ENCODE assay signal across 13 cellular contexts in genomic region chr5:670396-671270, GRCh38. TPM values are rescaled to one million over a fixed set of nuclear protein-coding genes. Genes with fewer than 3 reads are reported as not detected.
DNase-seq lines count a peak whose midpoint lies in the region; ATAC-seq, FAIRE-seq and TF ChIP-seq lines count a peak whose summit lies in the region.
"Had no signal": no experiment of that assay in that cellular context is flagged by ENCODE, and none has a peak within 500 bp of the region (broad histone marks: within the 10 kb centered on the region; RNA-seq: fewer than 3 reads in every experiment).

No MANE protein-coding gene starts in this region.

- H3K27ac ChIP-seq in heart left ventricle (no peak overlapping the region), left ventricle myocardium inferior (replicated peaks) (no peak overlapping the region), HepG2 (ENCODE audit: extremely low read length, insufficient read depth, low read length) (peak overlapping the region; percentile 43), upper lobe of right lung (no peak overlapping the region)
- H3K27ac ChIP-seq: parathyroid adenoma had no signal

- DNase-seq in heart left ventricle (peak in 3 of 5 donors; percentile 7 to 25 (median 13)), left ventricle myocardium inferior (no peak), T-helper 17 cell (no peak), HepG2 (ENCODE audit: low spot score) (no peak), upper lobe of right lung (peak; percentile 62), GM19239 (ENCODE audit: insufficient read length, low spot score) (no peak), AG08395 (ENCODE audit: low spot score) (no peak)
- DNase-seq: DMS79 treated with DMSO at 0.1 percent for 48 hours had no signal

- peak overlapping the region; percentile 64; the same call in 1 of the 2 replicates for H3K9ac ChIP-seq in HepG2 (ENCODE audit: insufficient read depth, low read depth, low read length)
- H3K9ac ChIP-seq: parathyroid adenoma had no signal

- TF ChIP-seq CTCF in heart left ventricle (IDR thresholded peaks at IDR 0.05) (no peak), left ventricle myocardium inferior (IDR thresholded peaks at IDR 0.05; ENCODE audit: borderline replicate concordance) (no peak), HepG2 (CRISPR knock-in tag; IDR thresholded peaks at IDR 0.05) (no peak), upper lobe of right lung (IDR thresholded peaks at IDR 0.05) (no peak)

- H3K79me2 ChIP-seq in HepG2 (ENCODE audit: insufficient read depth, low read length): no peaks in the 10 kb centered on the region
- H3K79me2 ChIP-seq: parathyroid adenoma had no signal

- H3K4me3 ChIP-seq in heart left ventricle (no peak overlapping the region), left ventricle myocardium inferior (no peak overlapping the region), HepG2 (replicated peaks in 1 of 3; ENCODE audit: insufficient read depth in 1 of 3, low read depth in 2 of 3, low read length in 3 of 3) (peak overlapping the region in 1 of 3 experiments; percentile 64; a peak in 1 of 6 replicates), upper lobe of right lung (no peak overlapping the region)

- peaks cover 6% of the 10 kb centered on the region for H3K36me3 Mint-ChIP-seq in T-helper 17 cell (ENCODE audit: low read depth)

- in situ Hi-C loops in HepG2 (cut with HindIII; ENCODE audit: extremely low pct_ligation_motif_present, low pct_unique_long_range_greater_than_20kb): loop anchor here (10.0 kb wide), 1 partner anchor 224 kb away; the partner anchor contains the start of genes BRD9 and TRIP13

- CTCF ChIA-PET in HepG2 (lab: Yijun Ruan, JAX; ENCODE audit: low intra/inter-chr PET ratio, low total read pairs): no interaction called here

- WGBS in heart left ventricle, 4 donors: 65 to 77% (median 68%) methylated on average over 8 to 33 of the region's 33 CpGs
- 75% methylated on average over 7 of the region's 33 CpGs for WGBS in HepG2 (ENCODE audit: low lambda C conversion rate)

- H3K36me3 ChIP-seq in heart left ventricle (peaks cover 0 to 8% (median 0%) of the 10 kb centered on the region in 9 donors), left ventricle myocardium inferior (peaks cover 4% of the 10 kb centered on the region), HepG2 (replicated peaks in 1 of 2; ENCODE audit: control insufficient read depth in 1 of 2, insufficient read depth in 2 of 2, low read length in 2 of 2) (peaks cover 0 to 10% of the 10 kb centered on the region in 2 experiments; a peak in 1 of 5 replicates), upper lobe of right lung (no peaks in the 10 kb centered on the region)

- H2AFZ ChIP-seq in HepG2 (ENCODE audit: low read length): no peak overlapping the region

- no peaks in the 10 kb centered on the region for H3K9me3 ChIP-seq in heart left ventricle
- no peaks in the 10 kb centered on the region for H3K9me3 ChIP-seq in left ventricle myocardium inferior (replicated peaks)
- H3K9me3 ChIP-seq in T-helper 17 cell (ENCODE audit: control insufficient read depth, low read length, poor library complexity, severe bottlenecking): no peaks in the 10 kb centered on the region
- no peaks in the 10 kb centered on the region for H3K9me3 ChIP-seq in HepG2 (ENCODE audit: low read length)
- no peaks in the 10 kb centered on the region for H3K9me3 ChIP-seq in upper lobe of right lung

- BruUV-seq in HepG2 (replicated peaks; lab: Mats Ljungman, UMichigan): no TSS peak

- POLR2A ChIA-PET in HepG2 (lab: Yijun Ruan, JAX): no interaction called here

- FAIRE-seq in HepG2 (lab: Jason Lieb, UNC) (no peak), GM19239 (lab: Jason Lieb, UNC) (no peak)
- FAIRE-seq: small intestine had no signal

- no peak for TF ChIP-seq POLR2A in heart left ventricle (IDR thresholded peaks at IDR 0.05)
- TF ChIP-seq POLR2A in HepG2 (IDR thresholded peaks at IDR 0.05; ENCODE audit: insufficient read depth in 1 of 2, low read depth in 2 of 2, low read length in 2 of 2): no peak

- TF ChIP-seq EP300 in HepG2 (IDR thresholded peaks at IDR 0.05; ENCODE audit: low read depth in 2 of 2, low read length in 2 of 2) (no peak), HepG2 (CRISPR knock-in tag; IDR thresholded peaks at IDR 0.05; ENCODE audit: borderline replicate concordance) (no peak)

- peak overlapping the region; percentile 97 for H3K27ac Mint-ChIP-seq in T-helper 17 cell
- H3K27ac Mint-ChIP-seq: CD14-positive monocyte; dendritic cell treated with granulocyte-macrophage colony-stimulating factor and Interleukin-4, amounts not matched to agents 40 ng/mL and 50 ng/mL, for 4 days; WTC11 had no signal

- H3K27me3 ChIP-seq in heart left ventricle (peaks cover 0 to 5% (median 0%) of the 10 kb centered on the region in 9 donors), left ventricle myocardium inferior (ENCODE audit: low read depth) (no peaks in the 10 kb centered on the region), HepG2 (ENCODE audit: control insufficient read depth in 1 of 2, insufficient read depth in 2 of 2, low read length in 2 of 2) (peaks cover 3 to 12% of the 10 kb centered on the region in 2 experiments; a peak in 3 of 5 replicates), upper lobe of right lung (peaks cover 8% of the 10 kb centered on the region)

- intact Hi-C loops in heart left ventricle (cut with DNase I) (loop anchor here in 9 of 10 donors (2.0 to 10.0 kb wide), 8 partner anchors 87 to 234 kb away; no protein-coding TSS in a partner anchor), left ventricle myocardium inferior (cut with micrococcal nuclease) (loop anchor here (5.0 kb wide), 1 partner anchor 232 kb away; no protein-coding TSS in a partner anchor), HepG2 (cut with micrococcal nuclease; ENCODE audit: unreplicated experiment) (loop anchor here (10.0 kb wide), 1 partner anchor 224 kb away; the partner anchor contains the start of genes BRD9 and TRIP13), upper lobe of right lung (cut with DNase I) (loop anchor here (5.0 kb wide), 1 partner anchor 232 kb away; no protein-coding TSS in a partner anchor)

- no peaks in the 10 kb centered on the region for H3K27me3 Mint-ChIP-seq in T-helper 17 cell

- H3K4me1 Mint-ChIP-seq in T-helper 17 cell: peaks cover 24% of the 10 kb centered on the region

- H4K20me1 ChIP-seq in HepG2 (ENCODE audit: insufficient read depth, low read length): no peaks in the 10 kb centered on the region; the same call in 1 of the 2 replicates

- ATAC-seq in heart left ventricle (no peak), T-helper 17 cell (no peak), HepG2 (no peak), upper lobe of right lung (no peak)

- no peak for TF ChIP-seq RAD21 in HepG2 (CRISPR knock-in tag; IDR thresholded peaks at IDR 0.05)

- H3K4me2 ChIP-seq in HepG2 (ENCODE audit: low read depth, low read length): peak overlapping the region; percentile 93

- H3K4me3 Mint-ChIP-seq in T-helper 17 cell: peak overlapping the region; percentile 31
- H3K4me3 Mint-ChIP-seq: WTC11 had no signal

- peaks cover 12 to 53% (median 35%) of the 10 kb centered on the region in 12 donors for H3K4me1 ChIP-seq in heart left ventricle
- H3K4me1 ChIP-seq in left ventricle myocardium inferior: peaks cover 44% of the 10 kb centered on the region
- peaks cover 45% of the 10 kb centered on the region for H3K4me1 ChIP-seq in HepG2 (ENCODE audit: insufficient read depth, low read length)
- peaks cover 23% of the 10 kb centered on the region for H3K4me1 ChIP-seq in upper lobe of right lung

RNA-seq across cellular contexts. Expression of gene TPPP, which starts 22.5 kb away (rescaled TPM):
- total RNA-seq in heart left ventricle (10 to 100 TPM in 8 of 9 donors, 1 to 10 TPM in 1; 7.5 to 31.2 (median 15.8) TPM), left ventricle myocardium inferior (21.6 TPM), T-helper 17 cell (10 to 100 TPM; 17.3 to 35.4 TPM), HepG2 (2016; rRNA removed; fragmentation: Illumina TruSeq; extraction: Trizol) (0.04 TPM in 1 of 2 replicates, not detected in the other), upper lobe of right lung (16.1 TPM)
- polyA plus RNA-seq in heart left ventricle (10 to 100 TPM in 1 of 2 donors, 1 to 10 TPM in 1; 9.5 to 10.4 TPM), HepG2 (2011; rRNA removed) (0.05 and 0.07 TPM in 2 replicates)
- total RNA-seq in HepG2 (2016; cell fraction: cytosol; rRNA removed; fragmentation: Illumina TruSeq; extraction: Trizol; ENCODE audit: low read depth): not detected in 2 replicates
- total RNA-seq in HepG2 (2016; cell fraction: insoluble cytoplasmic fraction; rRNA removed; fragmentation: Illumina TruSeq; extraction: Trizol): 0.04 TPM in 1 of 2 replicates, not detected in the other
- 0.03 TPM in 1 of 2 replicates, not detected in the other for total RNA-seq in HepG2 (2016; cell fraction: membrane; rRNA removed; fragmentation: Illumina TruSeq; extraction: Trizol)
- total RNA-seq in HepG2 (2016; cell fraction: nucleus; rRNA removed; fragmentation: Illumina TruSeq; extraction: Trizol): not detected in 2 replicates
- 0.04 and 0.07 TPM in 2 replicates for polyA plus RNA-seq in HepG2 (2011; cell fraction: cytosol; rRNA removed)
- 0.07 and 0.16 TPM in 2 replicates for polyA plus RNA-seq in HepG2 (2011; cell fraction: nucleus; rRNA removed)
- 0.17 and 0.20 TPM in 2 replicates for polyA plus RNA-seq in HepG2 (2012)
- not detected in 2 replicates for polyA plus RNA-seq in HepG2 (2016; cell fraction: cytosol; fragmentation: Illumina TruSeq; extraction: Trizol; ENCODE audit: low read depth)
- polyA plus RNA-seq in HepG2 (2016; cell fraction: insoluble cytoplasmic fraction; fragmentation: Illumina TruSeq; extraction: Trizol; ENCODE audit: low read depth): 0.05 TPM in 1 of 2 replicates, not detected in the other
- not detected in 2 replicates for polyA plus RNA-seq in HepG2 (2016; cell fraction: membrane; fragmentation: Illumina TruSeq; extraction: Trizol; ENCODE audit: low read depth)
- polyA plus RNA-seq in HepG2 (2016; cell fraction: nucleus; fragmentation: Illumina TruSeq; extraction: Trizol; ENCODE audit: insufficient read depth, low read depth): not detected in 2 replicates
- 0.24 and 0.28 TPM in 2 replicates for polyA minus RNA-seq in HepG2 (2011; rRNA and poly(A)+ RNA removed; ENCODE audit: low replicate concordance)
- polyA minus RNA-seq in HepG2 (2011; cell fraction: cytosol; rRNA and poly(A)+ RNA removed): 0.10 and 0.18 TPM in 2 replicates
- polyA minus RNA-seq in HepG2 (2011; cell fraction: nucleus; rRNA and poly(A)+ RNA removed): 0.12 TPM in 1 of 2 replicates, not detected in the other

RNA-seq across cellular contexts. Expression of gene CEP72, which starts 58.5 kb away (rescaled TPM):
- total RNA-seq in heart left ventricle (1 to 10 TPM in 7 of 9 donors, under 1 TPM in 2; 0.58 to 4.1 (median 1.5) TPM), left ventricle myocardium inferior (1.7 TPM), T-helper 17 cell (10 to 100 TPM in 1 of 2 donors, 1 to 10 TPM in 1; 8.5 to 11.4 TPM), HepG2 (2016; rRNA removed; fragmentation: Illumina TruSeq; extraction: Trizol) (8.1 and 9.4 TPM in 2 replicates), upper lobe of right lung (13.2 TPM)
- polyA plus RNA-seq in heart left ventricle (1 to 10 TPM; 1.6 to 1.7 TPM), HepG2 (2011; rRNA removed) (3.4 and 4.4 TPM in 2 replicates)
- total RNA-seq in HepG2 (2016; cell fraction: cytosol; rRNA removed; fragmentation: Illumina TruSeq; extraction: Trizol; ENCODE audit: low read depth): 11.3 and 14.4 TPM in 2 replicates
- total RNA-seq in HepG2 (2016; cell fraction: insoluble cytoplasmic fraction; rRNA removed; fragmentation: Illumina TruSeq; extraction: Trizol): 6.5 and 9.1 TPM in 2 replicates
- total RNA-seq in HepG2 (2016; cell fraction: membrane; rRNA removed; fragmentation: Illumina TruSeq; extraction: Trizol): 6.6 and 7.9 TPM in 2 replicates
- total RNA-seq in HepG2 (2016; cell fraction: nucleus; rRNA removed; fragmentation: Illumina TruSeq; extraction: Trizol): 11.4 and 12.2 TPM in 2 replicates
- polyA plus RNA-seq in HepG2 (2011; cell fraction: cytosol; rRNA removed): 1.9 and 3.9 TPM in 2 replicates
- 8.5 and 11.6 TPM in 2 replicates for polyA plus RNA-seq in HepG2 (2011; cell fraction: nucleus; rRNA removed)
- 1.8 and 3.2 TPM in 2 replicates for polyA plus RNA-seq in HepG2 (2012)
- polyA plus RNA-seq in HepG2 (2016; cell fraction: cytosol; fragmentation: Illumina TruSeq; extraction: Trizol; ENCODE audit: low read depth): 0.64 and 0.84 TPM in 2 replicates
- polyA plus RNA-seq in HepG2 (2016; cell fraction: insoluble cytoplasmic fraction; fragmentation: Illumina TruSeq; extraction: Trizol; ENCODE audit: low read depth): 6.3 and 7.6 TPM in 2 replicates
- 1.9 and 2.0 TPM in 2 replicates for polyA plus RNA-seq in HepG2 (2016; cell fraction: membrane; fragmentation: Illumina TruSeq; extraction: Trizol; ENCODE audit: low read depth)
- 17.4 and 20.5 TPM in 2 replicates for polyA plus RNA-seq in HepG2 (2016; cell fraction: nucleus; fragmentation: Illumina TruSeq; extraction: Trizol; ENCODE audit: insufficient read depth, low read depth)
- 15.4 and 136 TPM in 2 replicates for polyA minus RNA-seq in HepG2 (2011; rRNA and poly(A)+ RNA removed; ENCODE audit: low replicate concordance)
- polyA minus RNA-seq in HepG2 (2011; cell fraction: cytosol; rRNA and poly(A)+ RNA removed): 3.4 and 4.0 TPM in 2 replicates
- 13.1 and 17.0 TPM in 2 replicates for polyA minus RNA-seq in HepG2 (2011; cell fraction: nucleus; rRNA and poly(A)+ RNA removed)

Comparison
In these comparisons a context has a peak if more than half of its experiments do, and no peak if none do; other contexts are left out.
1. DNase-seq: peak in heart left ventricle (3 of 5) and upper lobe of right lung (single experiment); none in left ventricle myocardium inferior (single experiment), T-helper 17 cell (0 of 3), HepG2 (single experiment), GM19239 (single experiment) and AG08395 (single experiment).
2. RNA of gene TPPP, which starts 22.5 kb away (total RNA-seq): 17.3 to 35.4 TPM in T-helper 17 cell, 21.6 TPM in left ventricle myocardium inferior (single experiment), 16.1 TPM in upper lobe of right lung (single experiment) and 7.5 to 31.2 TPM in heart left ventricle; 0.03 to 0.04 TPM in HepG2; every median in the first group is over 4 times any median in the second.